ENCODE assay signal across 1 cellular context in the genomic region with DNA sequence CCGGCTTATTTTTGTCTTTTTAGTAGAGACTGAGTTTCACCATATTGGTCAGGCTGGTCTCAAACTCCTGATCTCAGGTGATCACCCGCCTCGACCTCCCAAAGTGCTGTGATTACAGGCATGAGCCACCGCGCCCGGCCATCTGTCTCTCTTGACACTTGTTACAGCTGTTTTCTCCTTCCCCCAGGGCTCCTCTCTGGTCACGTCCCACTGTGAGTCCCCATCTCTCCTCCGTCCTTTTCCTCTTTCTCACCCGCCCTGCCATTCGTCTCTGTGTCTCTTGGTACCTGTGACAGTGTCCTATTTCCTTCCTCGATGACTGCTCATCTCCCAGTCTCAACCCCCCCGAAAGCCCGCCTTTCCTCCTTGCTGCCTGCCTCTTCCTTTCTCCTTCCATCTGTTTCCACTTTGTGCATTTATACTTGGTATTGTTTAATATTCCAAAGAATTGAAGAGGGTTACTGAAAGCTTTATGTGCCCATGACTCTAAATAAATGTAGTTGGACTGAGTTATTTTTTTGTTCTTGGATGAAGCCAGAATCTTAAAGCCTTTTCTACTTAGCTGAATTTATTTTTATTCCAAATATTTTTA.
TF ChIP-seq lines count a peak whose summit lies in the region.

No MANE protein-coding gene starts in this region.

TF ChIP-seq in IMR-90, 13 proteins besides CTCF, POLR2A, EP300 and RAD21 (continued from another document):
- TF ChIP-seq, protein P1, sequence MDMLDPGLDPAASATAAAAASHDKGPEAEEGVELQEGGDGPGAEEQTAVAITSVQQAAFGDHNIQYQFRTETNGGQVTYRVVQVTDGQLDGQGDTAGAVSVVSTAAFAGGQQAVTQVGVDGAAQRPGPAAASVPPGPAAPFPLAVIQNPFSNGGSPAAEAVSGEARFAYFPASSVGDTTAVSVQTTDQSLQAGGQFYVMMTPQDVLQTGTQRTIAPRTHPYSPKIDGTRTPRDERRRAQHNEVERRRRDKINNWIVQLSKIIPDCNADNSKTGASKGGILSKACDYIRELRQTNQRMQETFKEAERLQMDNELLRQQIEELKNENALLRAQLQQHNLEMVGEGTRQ (IDR thresholded peaks at IDR 0.05; ENCODE audit: low read depth, low read length): no peak
- TF ChIP-seq, protein P2, sequence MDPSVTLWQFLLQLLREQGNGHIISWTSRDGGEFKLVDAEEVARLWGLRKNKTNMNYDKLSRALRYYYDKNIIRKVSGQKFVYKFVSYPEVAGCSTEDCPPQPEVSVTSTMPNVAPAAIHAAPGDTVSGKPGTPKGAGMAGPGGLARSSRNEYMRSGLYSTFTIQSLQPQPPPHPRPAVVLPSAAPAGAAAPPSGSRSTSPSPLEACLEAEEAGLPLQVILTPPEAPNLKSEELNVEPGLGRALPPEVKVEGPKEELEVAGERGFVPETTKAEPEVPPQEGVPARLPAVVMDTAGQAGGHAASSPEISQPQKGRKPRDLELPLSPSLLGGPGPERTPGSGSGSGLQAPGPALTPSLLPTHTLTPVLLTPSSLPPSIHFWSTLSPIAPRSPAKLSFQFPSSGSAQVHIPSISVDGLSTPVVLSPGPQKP (IDR thresholded peaks at IDR 0.05; ENCODE audit: borderline replicate concordance, low read depth, low read length): no peak
- TF ChIP-seq CEBPB (IDR thresholded peaks at IDR 0.05; ENCODE audit: low read depth, low read length) (no peak), BHLHE40 (IDR thresholded peaks at IDR 0.05; ENCODE audit: low read depth, low read length) (no peak), CHD1 (IDR thresholded peaks at IDR 0.05; ENCODE audit: low read depth, low read length) (no peak), MAZ (IDR thresholded peaks at IDR 0.05; ENCODE audit: borderline replicate concordance, low read depth, low read length) (no peak), FOS (IDR thresholded peaks at IDR 0.05; ENCODE audit: low read depth, low read length) (no peak), MAFK (IDR thresholded peaks at IDR 0.05; ENCODE audit: low read depth, low read length) (no peak), SMC3 (IDR thresholded peaks at IDR 0.05; ENCODE audit: low read depth, low read length) (no peak), RFX5 (IDR thresholded peaks at IDR 0.05; ENCODE audit: low read depth, low read length) (no peak), RCOR1 (IDR thresholded peaks at IDR 0.05; ENCODE audit: insufficient replicate concordance, low read length) (no peak)
